Comparison of ENCODE assay signal across 25 cellular contexts in the genomic region with DNA sequence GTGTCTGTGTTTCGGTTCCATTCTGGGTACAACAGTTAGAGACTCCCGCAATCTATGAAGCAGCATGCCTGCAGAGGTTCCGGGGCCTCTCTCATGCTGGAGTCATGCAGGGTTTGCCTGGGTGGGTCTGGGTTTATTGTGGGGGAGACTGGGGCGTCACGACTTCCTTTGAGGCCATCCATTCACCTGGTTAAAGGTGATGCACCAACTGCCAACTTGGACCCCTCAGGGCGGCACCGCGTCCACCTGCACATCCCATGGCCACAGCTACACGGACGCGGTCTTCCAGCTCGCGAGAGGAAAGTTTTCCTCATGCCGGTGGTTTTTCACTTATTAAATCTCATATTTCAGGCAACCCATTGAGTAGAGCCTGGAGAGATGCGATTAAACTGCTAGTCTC. TPM values are rescaled to one million over a fixed set of nuclear protein-coding genes. Genes with fewer than 3 reads are reported as not detected.
DNase-seq lines count a peak whose midpoint lies in the region; ATAC-seq and TF ChIP-seq lines count a peak whose summit lies in the region.
"Had no signal": no experiment of that assay in that cellular context is flagged by ENCODE, and none has a peak within 500 bp of the region (broad histone marks: within the 10 kb centered on the region; RNA-seq: fewer than 3 reads in every experiment).

No MANE protein-coding gene starts in this region.

- DNase-seq in cardiac septum (ENCODE audit: low spot score) (peak; percentile 39), Right ventricle myocardium inferior (ENCODE audit: missing footprints) (no peak), left lobe of liver (ENCODE audit: low spot score) (peak; percentile 16), posterior vena cava (ENCODE audit: low spot score) (peak; percentile 59), spleen (peak; percentile 34), NCI-H2227 (lab: John Stamatoyannopoulos, UW; ENCODE audit: unreplicated experiment) (no peak), dorsolateral prefrontal cortex (no peak)
- DNase-seq: 8988T; ACHN; AML-193; CD4-positive, alpha-beta T cell; CD8-positive, alpha-beta memory T cell; DMS 273 treated with DMSO at 0.1 percent for 48 hours; DMS79; EL; GDM1; GOT3; HFFc6 had no signal

- H3K27ac ChIP-seq in spleen (no peak overlapping the region), dorsolateral prefrontal cortex (no peak overlapping the region)
- H3K27ac ChIP-seq: A549; BLaER1 treated with 17β-estradiol and CSF1 and Interleukin-3, amounts not matched to agents 10 nM and 100 nM had no signal

- 89 to 95% (median 95%) methylated on average over 15 of the region's 15 CpGs for WGBS in spleen, 5 donors

- intact Hi-C loops in cardiac septum (cut with DNase I): no loop called here
- intact Hi-C loops in Right ventricle myocardium inferior (cut with DNase I): no loop called here
- intact Hi-C loops in posterior vena cava (cut with DNase I): no loop called here
- intact Hi-C loops in spleen (cut with DNase I; ENCODE audit: low total_unique reads): no loop called here
- intact Hi-C loops in dorsolateral prefrontal cortex (cut with DNase I): no loop called here

- TF ChIP-seq POLR2A in spleen (IDR thresholded peaks at IDR 0.05): no peak

- no peak for TF ChIP-seq CTCF in spleen (IDR thresholded peaks at IDR 0.05 in 8 of 11, conservative IDR thresholded peaks at IDR 0.05 in 3 of 11)
- TF ChIP-seq CTCF in dorsolateral prefrontal cortex (IDR thresholded peaks at IDR 0.05 in 54 of 56, conservative IDR thresholded peaks at IDR 0.05 in 2 of 56; ENCODE audit: low read depth in 1 of 56, partially characterized antibody in 56 of 56): no peak

- H3K4me3 ChIP-seq in spleen (no peak overlapping the region), dorsolateral prefrontal cortex (no peak overlapping the region)
- H3K4me3 ChIP-seq: A549; BLaER1 treated with 17β-estradiol and CSF1 and Interleukin-3, amounts not matched to agents 10 nM and 100 nM; GM12878; HAP-1 had no signal

- H3K4me1 ChIP-seq in spleen: no peaks in the 10 kb centered on the region
- H3K4me1 ChIP-seq: A549, BE2C, HAP-1 had no signal

- H3K27me3 ChIP-seq in spleen (replicated peaks in 1 of 7) (peaks cover 0 to 41% (median 0%) of the 10 kb centered on the region in 7 donors), dorsolateral prefrontal cortex (peaks cover 0 to 8% (median 0%) of the 10 kb centered on the region in 45 donors)
- H3K27me3 ChIP-seq: BLaER1 treated with 17β-estradiol and CSF1 and Interleukin-3, amounts not matched to agents 10 nM and 100 nM had no signal

- H3K36me3 ChIP-seq in spleen: no peaks in the 10 kb centered on the region
- H3K36me3 ChIP-seq: BE2C; BLaER1 treated with 17β-estradiol and CSF1 and Interleukin-3, amounts not matched to agents 10 nM and 100 nM; HAP-1 had no signal

- H3K9me3 ChIP-seq in spleen: peaks cover 0 to 24% (median 7%) of the 10 kb centered on the region in 8 donors
- H3K9me3 ChIP-seq: A549, BE2C, HAP-1 had no signal

- no peak for ATAC-seq in Right ventricle myocardium inferior
- ATAC-seq in left lobe of liver: no peak
- ATAC-seq in GM21447 (IDR thresholded peaks at IDR 0.05; ENCODE audit: unreplicated experiment): no peak
- ATAC-seq: A549, GM12878 had no signal

RNA-seq across cellular contexts. Expression of a gene that starts 30.9 kb away (rescaled TPM):
- total RNA-seq in cardiac septum (12.1 TPM), Right ventricle myocardium inferior (17.6 TPM), left lobe of liver (not detected), posterior vena cava (not detected), spleen (not detected), dorsolateral prefrontal cortex (not detected)
- polyA plus RNA-seq in spleen: under 1 TPM in 1 of 3 donors, not detected in 2; 0.05 TPM
- total RNA-seq: CD4-positive, alpha-beta T cell; CD8-positive, alpha-beta memory T cell; GM12878; HFFc6 had no signal
- polyA plus RNA-seq: CD14-positive monocyte; CD8-positive, alpha-beta memory T cell; GM12878 had no signal

Comparison
In these comparisons a context has a peak if more than half of its experiments do, and no peak if none do; other contexts are left out.
1. DNase-seq: peak in cardiac septum (single experiment), left lobe of liver (single experiment), posterior vena cava (single experiment) and spleen (single experiment); none in Right ventricle myocardium inferior (single experiment), NCI-H2227 (single experiment) and dorsolateral prefrontal cortex (0 of 10).
2. RNA of a gene that starts 30.9 kb away (total RNA-seq): 17.6 TPM in Right ventricle myocardium inferior (single experiment) and 12.1 TPM in cardiac septum (single experiment); not detected in left lobe of liver (single experiment), not detected in posterior vena cava, not detected in spleen and not detected in dorsolateral prefrontal cortex; every median in the first group is over 10 times any median in the second.